ENCODE assay signal across 9 cellular contexts in the genomic region with DNA sequence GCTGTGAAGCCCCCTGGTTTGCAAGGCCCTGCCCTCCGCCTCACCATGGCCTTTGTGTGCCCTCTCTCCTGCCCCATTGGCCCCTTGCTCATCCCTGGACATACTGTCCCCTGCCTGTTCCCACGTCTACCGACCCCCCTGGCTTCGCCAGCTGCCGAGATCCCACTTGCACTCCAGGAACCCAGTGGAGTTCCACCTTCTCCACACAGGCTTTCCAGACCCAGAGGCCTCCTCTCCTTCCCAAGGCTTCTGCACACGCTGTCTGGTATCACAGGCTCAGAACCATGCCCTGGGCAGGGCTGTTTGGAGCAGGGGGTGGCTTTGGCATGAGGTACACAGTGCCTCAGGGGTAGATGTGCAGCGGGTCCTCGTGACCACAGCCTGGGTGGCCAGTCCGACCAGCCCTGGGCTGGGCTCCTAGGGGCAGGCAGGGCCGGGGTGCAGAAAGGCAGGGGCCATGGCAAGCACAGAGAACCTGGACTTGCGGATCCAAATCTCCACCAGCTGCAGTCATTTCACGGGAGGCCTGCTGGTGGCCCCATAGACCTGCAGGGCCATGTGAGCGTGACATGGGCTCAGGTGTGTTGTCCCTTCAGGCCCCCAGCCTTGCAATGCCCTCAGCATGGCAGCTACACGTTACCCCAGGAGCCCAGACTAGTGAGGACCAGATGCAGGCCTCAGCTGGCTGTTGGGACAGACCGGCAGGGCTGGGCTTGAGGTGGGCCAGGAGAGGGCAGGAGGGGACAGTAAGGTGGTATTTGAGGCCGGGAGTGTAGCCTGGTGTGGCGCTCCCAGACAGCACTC. TPM values are rescaled to one million over a fixed set of nuclear protein-coding genes. Genes with fewer than 3 reads are reported as not detected.
DNase-seq lines count a peak whose midpoint lies in the region; ATAC-seq and TF ChIP-seq lines count a peak whose summit lies in the region.
"Had no signal": no experiment of that assay in that cellular context is flagged by ENCODE, and none has a peak within 500 bp of the region (broad histone marks: within the 10 kb centered on the region; RNA-seq: fewer than 3 reads in every experiment).

No MANE protein-coding gene starts in this region.

- TF ChIP-seq CTCF in Calu3 (IDR thresholded peaks at IDR 0.05; ENCODE audit: unreplicated experiment) = no peak

- no peak overlapping the region for H3K4me3 Mint-ChIP-seq in Calu3 (ENCODE audit: low read depth, unreplicated experiment)

- H3K36me3 Mint-ChIP-seq in Calu3 (ENCODE audit: insufficient read depth, unreplicated experiment) = peaks cover 47% of the 10 kb centered on the region

- no peaks in the 10 kb centered on the region for H3K9me3 ChIP-seq in HUES6 (ENCODE audit: control insufficient read depth, insufficient read depth, low read depth, low read length)
- H3K9me3 ChIP-seq in subcutaneous abdominal adipose tissue (ENCODE audit: control insufficient read depth in 5 of 5, low read length in 5 of 5) = no peaks in the 10 kb centered on the region

- peaks cover 1% of the 10 kb centered on the region for H3K4me1 Mint-ChIP-seq in Calu3 (ENCODE audit: low read depth, unreplicated experiment)

- H3K9ac ChIP-seq in HUES6 (ENCODE audit: low read length) (peak overlapping the region; percentile 14), subcutaneous abdominal adipose tissue (ENCODE audit: low read length in 5 of 5) (peak overlapping the region in 2 of 5 donors; percentile 11 to 63)

- H3K4me1 ChIP-seq in HUES6 (ENCODE audit: control insufficient read depth, insufficient read depth, low read length) = peaks cover 36% of the 10 kb centered on the region
- H3K4me1 ChIP-seq in subcutaneous abdominal adipose tissue (ENCODE audit: control insufficient read depth in 5 of 5, insufficient read depth in 5 of 5, low read length in 5 of 5) = peaks cover 30 to 100% (median 99%) of the 10 kb centered on the region in 5 donors

- CTCF ChIA-PET in Calu3 (lab: Charles Lee) = interaction anchor here (0.6 kb wide), 1 partner anchor 679 kb away, joined by 3 read pairs; no protein-coding TSS in a partner anchor

- H3K27me3 ChIP-seq in HUES6 (ENCODE audit: control insufficient read depth, insufficient read depth, low read length) (no peaks in the 10 kb centered on the region), subcutaneous abdominal adipose tissue (ENCODE audit: control insufficient read depth in 5 of 5, insufficient read depth in 4 of 5, low read length in 5 of 5) (no peaks in the 10 kb centered on the region)

- no peak overlapping the region for H3K27ac Mint-ChIP-seq in Calu3 (ENCODE audit: unreplicated experiment)

- BruUV-seq in Calu3 (replicated peaks; lab: Mats Ljungman, UMichigan) = no TSS peak

- DNase-seq in activated CD8-positive, alpha-beta memory T cell treated with anti-CD3 and anti-CD28 coated beads, Interleukin-2, amount 50 U/mL, for 4 hours = peak; percentile 29
- peak; percentile 11 to 28 for DNase-seq in left colon
- no peak for DNase-seq in NOMO-1 treated with dmso at 0.1 percent for 144 hours (lab: John Stamatoyannopoulos, UW; ENCODE audit: unreplicated experiment)
- DNase-seq in Calu3 = no peak
- no peak for DNase-seq in NCI-H128 (lab: John Stamatoyannopoulos, UW; ENCODE audit: unreplicated experiment)
- DNase-seq: amniotic stem cell had no signal

- no peaks in the 10 kb centered on the region for H3K27me3 Mint-ChIP-seq in Calu3 (ENCODE audit: unreplicated experiment)

- H3K9me3 Mint-ChIP-seq in Calu3 (ENCODE audit: low read depth, unreplicated experiment) = no peaks in the 10 kb centered on the region

- intact Hi-C loops in left colon (cut with DNase I, micrococcal nuclease) (no loop called here), Calu3 (cut with micrococcal nuclease; ENCODE audit: unreplicated experiment) (no loop called here)

- ATAC-seq in left colon (no peak), GM19455 (IDR thresholded peaks at IDR 0.05; ENCODE audit: unreplicated experiment) (no peak)

- H3K27ac ChIP-seq in HUES6 (ENCODE audit: low read depth, low read length) = no peak overlapping the region
- peak overlapping the region; percentile 81 for H3K27ac ChIP-seq in subcutaneous abdominal adipose tissue (ENCODE audit: low read depth, low read length)

- H3K4me3 ChIP-seq in HUES6 (ENCODE audit: low read depth, low read length) (no peak overlapping the region), subcutaneous abdominal adipose tissue (ENCODE audit: low read depth in 1 of 5, low read length in 5 of 5) (peak overlapping the region in 1 of 5 donors; percentile 25)

- H3K36me3 ChIP-seq in HUES6 (ENCODE audit: control insufficient read depth, insufficient read depth, low read length) = peaks cover 23% of the 10 kb centered on the region
- H3K36me3 ChIP-seq in subcutaneous abdominal adipose tissue (ENCODE audit: control insufficient read depth in 5 of 5, insufficient read depth in 5 of 5, low read length in 5 of 5) = peaks cover 0 to 24% (median 20%) of the 10 kb centered on the region in 5 donors

RNA-seq across cellular contexts. Expression of gene GRK2, which starts 9.5 kb away (rescaled TPM):
- 100 to 1,000 TPM in 1 of 2 donors, 10 to 100 TPM in 1; 95.8 to 119 TPM for total RNA-seq in left colon
- 69.8 and 71.3 TPM in 2 replicates for total RNA-seq in Calu3 (2022)

RNA-seq across cellular contexts. Expression of gene ANKRD13D, which starts 13.3 kb away (rescaled TPM):
- total RNA-seq in left colon = 10 to 100 TPM; 26.9 to 29.6 TPM
- 50.8 and 58.5 TPM in 2 replicates for total RNA-seq in Calu3 (2022)

RNA-seq across cellular contexts. Expression of gene SSH3, which starts 27.5 kb away (rescaled TPM):
- total RNA-seq in left colon (10 to 100 TPM; 74.9 to 79.3 TPM), Calu3 (2022) (73.0 and 84.3 TPM in 2 replicates)

Comparison
In these comparisons a context has a peak if more than half of its experiments do, and no peak if none do; other contexts are left out.
1. DNase-seq: peak in activated CD8-positive, alpha-beta memory T cell treated with anti-CD3 and anti-CD28 coated beads, Interleukin-2, amount 50 U/mL, for 4 hours (single experiment) and left colon (2 of 2); none in NOMO-1 treated with dmso at 0.1 percent for 144 hours (single experiment), Calu3 (single experiment) and NCI-H128 (single experiment).